In the genomic region with DNA sequence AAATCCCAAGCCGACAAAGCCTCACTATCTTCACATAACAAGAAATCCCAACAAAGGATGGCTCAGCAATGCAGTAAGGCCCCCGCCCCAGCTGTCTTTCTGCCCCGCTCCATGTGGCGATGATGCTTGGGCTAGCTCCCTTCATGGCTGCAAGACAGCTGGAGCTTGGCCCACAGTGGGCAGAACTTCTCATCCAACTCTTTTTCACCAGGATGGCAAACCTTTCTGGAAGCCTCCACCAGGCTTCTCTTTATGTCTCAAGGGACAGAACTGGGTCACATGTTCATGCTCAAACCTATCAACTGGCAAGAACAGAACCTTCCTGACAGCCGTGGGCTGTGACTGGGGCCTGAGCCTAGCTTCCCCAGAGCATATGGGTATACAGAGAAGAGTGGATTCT, we compare ENCODE assay signal across 1 cellular context.
TF ChIP-seq lines count a peak whose summit lies in the region.

No MANE protein-coding gene starts in this region.

TF ChIP-seq in HepG2, 621 proteins besides CTCF, POLR2A, EP300 and RAD21:
- TF ChIP-seq, protein P1, sequence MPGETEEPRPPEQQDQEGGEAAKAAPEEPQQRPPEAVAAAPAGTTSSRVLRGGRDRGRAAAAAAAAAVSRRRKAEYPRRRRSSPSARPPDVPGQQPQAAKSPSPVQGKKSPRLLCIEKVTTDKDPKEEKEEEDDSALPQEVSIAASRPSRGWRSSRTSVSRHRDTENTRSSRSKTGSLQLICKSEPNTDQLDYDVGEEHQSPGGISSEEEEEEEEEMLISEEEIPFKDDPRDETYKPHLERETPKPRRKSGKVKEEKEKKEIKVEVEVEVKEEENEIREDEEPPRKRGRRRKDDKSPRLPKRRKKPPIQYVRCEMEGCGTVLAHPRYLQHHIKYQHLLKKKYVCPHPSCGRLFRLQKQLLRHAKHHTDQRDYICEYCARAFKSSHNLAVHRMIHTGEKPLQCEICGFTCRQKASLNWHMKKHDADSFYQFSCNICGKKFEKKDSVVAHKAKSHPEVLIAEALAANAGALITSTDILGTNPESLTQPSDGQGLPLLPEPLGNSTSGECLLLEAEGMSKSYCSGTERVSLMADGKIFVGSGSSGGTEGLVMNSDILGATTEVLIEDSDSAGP (CRISPR knock-in tag; IDR thresholded peaks at IDR 0.05; ENCODE audit: borderline replicate concordance) = no peak
- no peak for TF ChIP-seq NCOA1 (CRISPR knock-in tag; IDR thresholded peaks at IDR 0.05)
- TF ChIP-seq ZNF749 (CRISPR knock-in tag; IDR thresholded peaks at IDR 0.05; ENCODE audit: borderline replicate concordance) = no peak
- TF ChIP-seq, protein P2, sequence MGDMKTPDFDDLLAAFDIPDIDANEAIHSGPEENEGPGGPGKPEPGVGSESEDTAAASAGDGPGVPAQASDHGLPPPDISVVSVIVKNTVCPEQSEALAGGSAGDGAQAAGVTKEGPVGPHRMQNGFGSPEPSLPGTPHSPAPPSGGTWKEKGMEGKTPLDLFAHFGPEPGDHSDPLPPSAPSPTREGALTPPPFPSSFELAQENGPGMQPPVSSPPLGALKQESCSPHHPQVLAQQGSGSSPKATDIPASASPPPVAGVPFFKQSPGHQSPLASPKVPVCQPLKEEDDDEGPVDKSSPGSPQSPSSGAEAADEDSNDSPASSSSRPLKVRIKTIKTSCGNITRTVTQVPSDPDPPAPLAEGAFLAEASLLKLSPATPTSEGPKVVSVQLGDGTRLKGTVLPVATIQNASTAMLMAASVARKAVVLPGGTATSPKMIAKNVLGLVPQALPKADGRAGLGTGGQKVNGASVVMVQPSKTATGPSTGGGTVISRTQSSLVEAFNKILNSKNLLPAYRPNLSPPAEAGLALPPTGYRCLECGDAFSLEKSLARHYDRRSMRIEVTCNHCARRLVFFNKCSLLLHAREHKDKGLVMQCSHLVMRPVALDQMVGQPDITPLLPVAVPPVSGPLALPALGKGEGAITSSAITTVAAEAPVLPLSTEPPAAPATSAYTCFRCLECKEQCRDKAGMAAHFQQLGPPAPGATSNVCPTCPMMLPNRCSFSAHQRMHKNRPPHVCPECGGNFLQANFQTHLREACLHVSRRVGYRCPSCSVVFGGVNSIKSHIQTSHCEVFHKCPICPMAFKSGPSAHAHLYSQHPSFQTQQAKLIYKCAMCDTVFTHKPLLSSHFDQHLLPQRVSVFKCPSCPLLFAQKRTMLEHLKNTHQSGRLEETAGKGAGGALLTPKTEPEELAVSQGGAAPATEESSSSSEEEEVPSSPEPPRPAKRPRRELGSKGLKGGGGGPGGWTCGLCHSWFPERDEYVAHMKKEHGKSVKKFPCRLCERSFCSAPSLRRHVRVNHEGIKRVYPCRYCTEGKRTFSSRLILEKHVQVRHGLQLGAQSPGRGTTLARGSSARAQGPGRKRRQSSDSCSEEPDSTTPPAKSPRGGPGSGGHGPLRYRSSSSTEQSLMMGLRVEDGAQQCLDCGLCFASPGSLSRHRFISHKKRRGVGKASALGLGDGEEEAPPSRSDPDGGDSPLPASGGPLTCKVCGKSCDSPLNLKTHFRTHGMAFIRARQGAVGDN (CRISPR knock-in tag; IDR thresholded peaks at IDR 0.05) = peak; percentile 32
- TF ChIP-seq ATF7 (IDR thresholded peaks at IDR 0.05) = no peak
- no peak for TF ChIP-seq ATF7 (CRISPR knock-in tag; IDR thresholded peaks at IDR 0.05)
- no peak for TF ChIP-seq GLI4 (CRISPR knock-in tag; IDR thresholded peaks at IDR 0.05; ENCODE audit: borderline replicate concordance)
- TF ChIP-seq ZNF331 (CRISPR knock-in tag; IDR thresholded peaks at IDR 0.05) = no peak
- 0 out of 2 replicates have a peak, but pooled peaks have one; percentile 9 for TF ChIP-seq KAT7 (CRISPR knock-in tag; IDR thresholded peaks at IDR 0.05; ENCODE audit: borderline replicate concordance)
- TF ChIP-seq MTA3 (CRISPR knock-in tag; IDR thresholded peaks at IDR 0.05) = no peak
- no peak for TF ChIP-seq SKI (IDR thresholded peaks at IDR 0.05; ENCODE audit: partially characterized antibody)
- peak; percentile 37 for TF ChIP-seq RBM22 (optimal IDR thresholded peaks at IDR 0.05; ENCODE audit: low read length)
